14 cellular contexts compared by ENCODE assay signal in the genomic region with DNA sequence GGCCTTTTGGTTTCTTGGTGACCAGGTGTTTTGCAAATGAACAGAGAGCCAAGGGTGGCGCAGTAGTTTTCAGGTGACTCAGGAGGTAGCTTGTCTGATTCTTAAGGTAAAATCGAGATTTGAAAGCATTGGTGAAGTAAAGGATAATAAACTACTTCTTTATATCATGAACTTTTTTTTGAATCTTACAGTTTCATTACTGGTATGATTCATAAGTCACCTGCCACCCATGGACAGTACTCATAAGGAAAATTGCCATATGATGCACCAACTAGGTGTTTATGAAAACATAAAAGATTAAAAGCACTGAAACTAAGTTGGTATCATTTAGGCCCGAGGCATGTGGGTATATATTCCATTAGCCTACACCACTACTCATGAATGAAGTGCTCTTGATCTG.
A peak's percentile ranks its signal among the peaks of the same experiment; 100 is the strongest.
DNase-seq lines count a peak whose midpoint lies in the region; ATAC-seq and TF ChIP-seq lines count a peak whose summit lies in the region.
"Had no signal": no experiment of that assay in that cellular context is flagged by ENCODE, and none has a peak within 500 bp of the region (broad histone marks: within the 10 kb centered on the region; RNA-seq: fewer than 3 reads in every experiment).

No MANE protein-coding gene starts in this region.

- no peaks in the 10 kb centered on the region for H3K9me3 ChIP-seq in mesenchymal stem cell (ENCODE audit: control insufficient read depth, low read length)
- H3K9me3 ChIP-seq: ovary, vagina had no signal

- no peak overlapping the region for H3K18ac ChIP-seq in mesenchymal stem cell (ENCODE audit: low read depth in 1 of 2, low read length in 2 of 2)

- H3K36me3 Mint-ChIP-seq in activated B cell treated with CpG ODN at 0.5 μM for 24 hours (ENCODE audit: low read depth), result peaks cover 28% of the 10 kb centered on the region
- H3K36me3 Mint-ChIP-seq in stimulated activated naive B cell treated with anti-CD40 and anti-IgM and Interleukin-4, amounts not matched to agents 10 μg/mL and 1 μg/mL and 100 μg/mL, for 72 hours, result peaks cover 10 to 31% of the 10 kb centered on the region in 2 donors
- peaks cover 1% of the 10 kb centered on the region for H3K36me3 Mint-ChIP-seq in activated CD4-positive, alpha-beta T cell treated with anti-CD3 and anti-CD28 coated beads, Interleukin-2, amount 10 ng/mL, durations not matched to agents 24 days and 14 days (ENCODE audit: low read depth)

- H3K27me3 Mint-ChIP-seq in activated B cell treated with CpG ODN at 0.5 μM for 24 hours, result no peaks in the 10 kb centered on the region
- H3K27me3 Mint-ChIP-seq in stimulated activated naive B cell treated with anti-CD40 and anti-IgM and Interleukin-4, amounts not matched to agents 10 μg/mL and 1 μg/mL and 100 μg/mL, for 72 hours, result no peaks in the 10 kb centered on the region
- no peaks in the 10 kb centered on the region for H3K27me3 Mint-ChIP-seq in activated CD4-positive, alpha-beta T cell treated with anti-CD3 and anti-CD28 coated beads, Interleukin-2, amount 10 ng/mL, durations not matched to agents 24 days and 14 days

- H3K9ac ChIP-seq in mesenchymal stem cell (ENCODE audit: low read length), result no peak overlapping the region

- H2AK5ac ChIP-seq in mesenchymal stem cell (ENCODE audit: low read length, severe bottlenecking), result no peak overlapping the region

- H3K4ac ChIP-seq in mesenchymal stem cell (ENCODE audit: low read depth in 1 of 2, low read length in 2 of 2), result no peak overlapping the region

- H3K4me3 ChIP-seq in brain microvascular endothelial cell (ENCODE audit: low read depth, low read length) (no peak overlapping the region), mesenchymal stem cell (ENCODE audit: insufficient read depth in 1 of 2, low read depth in 1 of 2, low read length in 2 of 2) (no peak overlapping the region)
- H3K4me3 ChIP-seq: ovary, vagina had no signal

- DNase-seq in activated naive CD4-positive, alpha-beta T cell treated with Interleukin-2 at 50 U/mL for 16 hours, result peak; percentile 60
- no peak for DNase-seq in activated naive CD4-positive, alpha-beta T cell (lab: John Stamatoyannopoulos, UW)
- no peak for DNase-seq in activated B cell treated with CpG ODN at 0.5 μM for 24 hours
- DNase-seq in stimulated activated naive B cell treated with anti-CD40 and anti-IgM and Interleukin-4, amounts not matched to agents 10 μg/mL and 1 μg/mL and 100 μg/mL, for 72 hours, result no peak
- DNase-seq in brain microvascular endothelial cell, result no peak
- DNase-seq in mesenchymal stem cell, result no peak
- no peak for DNase-seq in activated CD4-positive, alpha-beta T cell treated with anti-CD3 and anti-CD28 coated beads, Interleukin-2, amount 10 ng/mL, durations not matched to agents 24 days and 14 days
- DNase-seq: activated CD4-positive, alpha-beta T cell treated with anti-CD3 and anti-CD28 coated beads, Interleukin-2, amount 50 U/mL, for 1 hour; left cardiac atrium; NCI-H2171 treated with DMSO at 0.1 percent for 48 hours; ovary; SHP77 treated with DMSO at 0.1 percent for 48 hours had no signal

- peaks cover 94% of the 10 kb centered on the region for H3K4me1 Mint-ChIP-seq in activated B cell treated with CpG ODN at 0.5 μM for 24 hours
- peaks cover 53 to 93% of the 10 kb centered on the region in 2 donors for H3K4me1 Mint-ChIP-seq in stimulated activated naive B cell treated with anti-CD40 and anti-IgM and Interleukin-4, amounts not matched to agents 10 μg/mL and 1 μg/mL and 100 μg/mL, for 72 hours
- H3K4me1 Mint-ChIP-seq in activated CD4-positive, alpha-beta T cell treated with anti-CD3 and anti-CD28 coated beads, Interleukin-2, amount 10 ng/mL, durations not matched to agents 24 days and 14 days, result peaks cover 12% of the 10 kb centered on the region

- WGBS in mesenchymal stem cell, result 100% methylated on average over 2 of the region's 3 CpGs

- H4K8ac ChIP-seq in mesenchymal stem cell (ENCODE audit: low read length), result no peak overlapping the region

- POLR2A ChIA-PET in activated B cell treated with CpG ODN at 0.5 μM for 24 hours (lab: Charles Lee), result interaction anchor here (0.6 to 2.2 kb wide), 4 partner anchors 8 to 51 kb away, joined by 3 to 12 read pairs (median 4); no protein-coding TSS in a partner anchor

- H3K4me1 ChIP-seq in mesenchymal stem cell (ENCODE audit: control insufficient read depth, insufficient read depth, low read depth, low read length), result peaks cover under 1% of the 10 kb centered on the region
- H3K4me1 ChIP-seq: vagina had no signal

- H2AFZ ChIP-seq in mesenchymal stem cell (ENCODE audit: low read depth, low read length), result no peak overlapping the region

- H3K27me3 ChIP-seq in brain microvascular endothelial cell (replicated peaks) (no peaks in the 10 kb centered on the region), mesenchymal stem cell (ENCODE audit: control insufficient read depth in 1 of 2, insufficient read depth in 1 of 2, low read length in 2 of 2) (no peaks in the 10 kb centered on the region)
- H3K27me3 ChIP-seq: ovary, vagina had no signal

- H3K4me3 Mint-ChIP-seq in activated B cell treated with CpG ODN at 0.5 μM for 24 hours, result peak overlapping the region; percentile 46
- H3K4me3 Mint-ChIP-seq in stimulated activated naive B cell treated with anti-CD40 and anti-IgM and Interleukin-4, amounts not matched to agents 10 μg/mL and 1 μg/mL and 100 μg/mL, for 72 hours, result no peak overlapping the region
- no peak overlapping the region for H3K4me3 Mint-ChIP-seq in activated CD4-positive, alpha-beta T cell treated with anti-CD3 and anti-CD28 coated beads, Interleukin-2, amount 10 ng/mL, durations not matched to agents 24 days and 14 days

- no peaks in the 10 kb centered on the region for H3K9me3 Mint-ChIP-seq in activated B cell treated with CpG ODN at 0.5 μM for 24 hours
- H3K9me3 Mint-ChIP-seq in stimulated activated naive B cell treated with anti-CD40 and anti-IgM and Interleukin-4, amounts not matched to agents 10 μg/mL and 1 μg/mL and 100 μg/mL, for 72 hours, result no peaks in the 10 kb centered on the region
- no peaks in the 10 kb centered on the region for H3K9me3 Mint-ChIP-seq in activated CD4-positive, alpha-beta T cell treated with anti-CD3 and anti-CD28 coated beads, Interleukin-2, amount 10 ng/mL, durations not matched to agents 24 days and 14 days

- H3K14ac ChIP-seq in mesenchymal stem cell (ENCODE audit: low read length in 2 of 2), result no peak overlapping the region

- H3K4me2 ChIP-seq in mesenchymal stem cell (ENCODE audit: low read length, poor library complexity, severe bottlenecking), result no peak overlapping the region

- in situ Hi-C loops in brain microvascular endothelial cell (cut with HindIII; ENCODE audit: low pct_ligation_motif_present, low sequenced_read_pairs), result no loop called here

- H3K27ac Mint-ChIP-seq in activated B cell treated with CpG ODN at 0.5 μM for 24 hours, result peak overlapping the region; percentile 85
- H3K27ac Mint-ChIP-seq in stimulated activated naive B cell treated with anti-CD40 and anti-IgM and Interleukin-4, amounts not matched to agents 10 μg/mL and 1 μg/mL and 100 μg/mL, for 72 hours, result peak overlapping the region; percentile 51
- no peak overlapping the region for H3K27ac Mint-ChIP-seq in activated CD4-positive, alpha-beta T cell treated with anti-CD3 and anti-CD28 coated beads, Interleukin-2, amount 10 ng/mL, durations not matched to agents 24 days and 14 days

- no peak overlapping the region for H4K91ac ChIP-seq in mesenchymal stem cell (ENCODE audit: low read length)

- H2BK12ac ChIP-seq in mesenchymal stem cell (ENCODE audit: low read length in 2 of 2), result no peak overlapping the region

- TF ChIP-seq CTCF in activated B cell treated with CpG ODN at 0.5 μM for 24 hours (IDR thresholded peaks at IDR 0.05) (no peak), brain microvascular endothelial cell (IDR thresholded peaks at IDR 0.05; ENCODE audit: low read depth, low read length, missing control alignments) (no peak)

- CTCF ChIA-PET in activated B cell treated with CpG ODN at 0.5 μM for 24 hours (lab: Charles Lee), result interaction anchor here (0.8 kb wide), 2 partner anchors 51 to 73 kb away, joined by 3 to 4 read pairs; no protein-coding TSS in a partner anchor

- H3K23ac ChIP-seq in mesenchymal stem cell (ENCODE audit: low read length in 2 of 2), result no peak overlapping the region

- intact Hi-C loops in activated B cell treated with CpG ODN at 0.5 μM for 24 hours (cut with micrococcal nuclease), result no loop called here
- intact Hi-C loops in activated CD4-positive, alpha-beta T cell treated with anti-CD3 and anti-CD28 coated beads, Interleukin-2, amount 10 ng/mL, durations not matched to agents 24 days and 14 days (cut with micrococcal nuclease), result loop anchor here (1.0 to 5.0 kb wide), 5 partner anchors 32 to 81 kb away; no protein-coding TSS in a partner anchor

- no peak overlapping the region for H2BK120ac ChIP-seq in mesenchymal stem cell (ENCODE audit: low read depth, low read length)

- H2BK15ac ChIP-seq in mesenchymal stem cell (ENCODE audit: low read depth, poor library complexity, severe bottlenecking), result no peak overlapping the region

- H3K36me3 ChIP-seq in brain microvascular endothelial cell (replicated peaks), result no peaks in the 10 kb centered on the region
- no peaks in the 10 kb centered on the region for H3K36me3 ChIP-seq in mesenchymal stem cell (ENCODE audit: control insufficient read depth in 1 of 2, insufficient read depth in 2 of 2, low read depth in 1 of 2, low read length in 2 of 2)
- H3K36me3 ChIP-seq: ovary, vagina had no signal

- H2BK5ac ChIP-seq in mesenchymal stem cell (ENCODE audit: low read depth, low read length, poor library complexity, severe bottlenecking), result no peak overlapping the region

- peak; percentile 85 for ATAC-seq in HG02610 (IDR thresholded peaks at IDR 0.05; ENCODE audit: unreplicated experiment)
- peak; percentile 70 for ATAC-seq in activated B cell treated with CpG ODN at 0.5 μM for 24 hours (ENCODE audit: low read depth)
- peak; percentile 92 to 94 for ATAC-seq in stimulated activated naive B cell treated with anti-CD40 and anti-IgM and Interleukin-4, amounts not matched to agents 10 μg/mL and 1 μg/mL and 100 μg/mL, for 72 hours (replicated peaks)
- ATAC-seq: left cardiac atrium had no signal

- peaks cover 26% of the 10 kb centered on the region for H3K79me1 ChIP-seq in mesenchymal stem cell (replicated peaks; ENCODE audit: low read length, poor library complexity, severe bottlenecking)

- H3K27ac ChIP-seq in brain microvascular endothelial cell (no peak overlapping the region), mesenchymal stem cell (ENCODE audit: low read length, poor library complexity, severe bottlenecking) (no peak overlapping the region)
- H3K27ac ChIP-seq: ovary, vagina had no signal
